In the genomic region with DNA sequence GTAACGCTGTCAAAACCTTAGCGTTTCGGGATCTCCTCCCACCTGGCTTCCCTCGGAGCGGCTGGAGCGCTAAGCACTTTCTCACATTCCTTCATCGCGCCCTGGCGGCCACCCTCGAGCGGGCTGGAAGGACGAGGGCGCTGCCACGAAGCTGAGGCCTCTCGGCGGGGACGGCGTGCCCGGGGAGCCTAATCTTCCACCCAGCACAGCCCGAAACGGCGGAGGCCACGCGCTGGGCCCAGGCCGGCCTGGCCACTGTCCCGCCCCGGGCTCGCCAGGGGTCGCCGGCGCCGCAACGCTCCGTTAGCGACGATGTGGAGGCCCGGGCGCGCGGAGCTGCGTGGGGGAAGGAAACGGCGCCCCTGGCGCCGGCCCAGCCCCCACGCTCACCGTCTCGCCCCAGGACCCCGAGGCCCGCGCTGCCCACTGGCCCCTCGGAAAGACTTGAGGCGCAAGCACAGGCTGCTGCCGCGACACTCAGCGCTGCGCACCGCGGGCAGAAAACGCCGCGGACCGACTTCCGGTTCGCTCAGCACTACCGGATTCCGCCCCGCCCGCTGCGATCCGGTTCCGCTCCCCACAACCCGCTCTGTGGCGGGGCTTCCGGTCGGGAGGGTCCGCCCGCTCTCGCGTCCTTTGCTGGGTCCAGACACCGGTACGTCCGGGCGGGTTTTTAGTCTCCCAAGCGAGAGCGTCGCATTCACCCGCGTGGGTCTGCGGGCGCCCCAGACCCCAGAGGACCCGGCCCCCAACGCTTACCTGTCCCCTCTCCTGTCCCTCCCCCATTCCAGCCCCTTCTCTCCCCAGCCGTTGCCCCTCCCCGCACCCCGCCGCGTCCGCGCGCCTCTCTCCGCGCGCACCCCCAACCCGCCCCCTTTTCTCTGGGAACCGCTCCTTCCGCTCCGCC, we compare ENCODE assay signal across 1 cellular context.
A peak's percentile ranks its signal among the peaks of the same experiment; 100 is the strongest.
TF ChIP-seq lines count a peak whose summit lies in the region.

A gene with protein sequence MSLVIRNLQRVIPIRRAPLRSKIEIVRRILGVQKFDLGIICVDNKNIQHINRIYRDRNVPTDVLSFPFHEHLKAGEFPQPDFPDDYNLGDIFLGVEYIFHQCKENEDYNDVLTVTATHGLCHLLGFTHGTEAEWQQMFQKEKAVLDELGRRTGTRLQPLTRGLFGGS (plus strand): TSS at position 582 of the 907 bp plus-strand sequence. CDS start 572 bp downstream, outside the sequence.

TF ChIP-seq in K562, 482 proteins besides CTCF, POLR2A, EP300 and RAD21 (continued from another document and continues in another):
- TF ChIP-seq, protein P1, sequence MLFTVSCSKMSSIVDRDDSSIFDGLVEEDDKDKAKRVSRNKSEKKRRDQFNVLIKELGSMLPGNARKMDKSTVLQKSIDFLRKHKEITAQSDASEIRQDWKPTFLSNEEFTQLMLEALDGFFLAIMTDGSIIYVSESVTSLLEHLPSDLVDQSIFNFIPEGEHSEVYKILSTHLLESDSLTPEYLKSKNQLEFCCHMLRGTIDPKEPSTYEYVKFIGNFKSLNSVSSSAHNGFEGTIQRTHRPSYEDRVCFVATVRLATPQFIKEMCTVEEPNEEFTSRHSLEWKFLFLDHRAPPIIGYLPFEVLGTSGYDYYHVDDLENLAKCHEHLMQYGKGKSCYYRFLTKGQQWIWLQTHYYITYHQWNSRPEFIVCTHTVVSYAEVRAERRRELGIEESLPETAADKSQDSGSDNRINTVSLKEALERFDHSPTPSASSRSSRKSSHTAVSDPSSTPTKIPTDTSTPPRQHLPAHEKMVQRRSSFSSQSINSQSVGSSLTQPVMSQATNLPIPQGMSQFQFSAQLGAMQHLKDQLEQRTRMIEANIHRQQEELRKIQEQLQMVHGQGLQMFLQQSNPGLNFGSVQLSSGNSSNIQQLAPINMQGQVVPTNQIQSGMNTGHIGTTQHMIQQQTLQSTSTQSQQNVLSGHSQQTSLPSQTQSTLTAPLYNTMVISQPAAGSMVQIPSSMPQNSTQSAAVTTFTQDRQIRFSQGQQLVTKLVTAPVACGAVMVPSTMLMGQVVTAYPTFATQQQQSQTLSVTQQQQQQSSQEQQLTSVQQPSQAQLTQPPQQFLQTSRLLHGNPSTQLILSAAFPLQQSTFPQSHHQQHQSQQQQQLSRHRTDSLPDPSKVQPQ (CRISPR knock-in tag; IDR thresholded peaks at IDR 0.05; ENCODE audit: borderline replicate concordance) = no peak
- TF ChIP-seq MCM2 (IDR thresholded peaks at IDR 0.05; ENCODE audit: low read depth) (no peak), POLR2B (IDR thresholded peaks at IDR 0.05; ENCODE audit: low read depth, partially characterized antibody) (peak; percentile 94), HOXB6 (CRISPR knock-in tag; IDR thresholded peaks at IDR 0.05; ENCODE audit: borderline replicate concordance) (0 out of 2 replicates have a peak, but pooled peaks have one; percentile 6), SP1 (CRISPR knock-in tag; IDR thresholded peaks at IDR 0.05) (peak; percentile 87), DIDO1 (tag; IDR thresholded peaks at IDR 0.05; ENCODE audit: low read depth) (0 out of 2 replicates have a peak, but pooled peaks have one; percentile 60), TAF15 (IDR thresholded peaks at IDR 0.05; ENCODE audit: low read depth, low read length) (no peak), HDAC3 (IDR thresholded peaks at IDR 0.05; ENCODE audit: borderline replicate concordance, partially characterized antibody) (no peak), MEIS2 (IDR thresholded peaks at IDR 0.05; ENCODE audit: partially characterized antibody) (peak; percentile 13), PPARD (CRISPR knock-in tag; IDR thresholded peaks at IDR 0.05) (no peak), RAD51 (IDR thresholded peaks at IDR 0.05; ENCODE audit: borderline replicate concordance, low read depth) (no peak), ZFX (CRISPR knock-in tag; IDR thresholded peaks at IDR 0.05) (peak; percentile 96), JUND (IDR thresholded peaks at IDR 0.05; ENCODE audit: borderline replicate concordance, low read depth, low read length) (peak; percentile 66), JUND (tag; IDR thresholded peaks at IDR 0.05; ENCODE audit: borderline replicate concordance, low read depth, low read length) (no peak; the same call in 2 of the 3 replicates), RUNX1 (IDR thresholded peaks at IDR 0.05; ENCODE audit: low read depth) (peak; percentile 9; the same call in 1 of the 2 replicates), EZH2 (IDR thresholded peaks at IDR 0.05; ENCODE audit: borderline replicate concordance, low read depth, low read length) (no peak), TBP (optimal IDR thresholded peaks at IDR 0.05; ENCODE audit: low read depth, low read length) (peak; percentile 82), MAFK (IDR thresholded peaks at IDR 0.05; ENCODE audit: low read length) (0 out of 2 replicates have a peak, but pooled peaks have one; percentile 15), NELFE (IDR thresholded peaks at IDR 0.05; ENCODE audit: insufficient read depth, insufficient read length) (no peak), SMARCA5 (IDR thresholded peaks at IDR 0.05) (no peak), ZBTB8A (IDR thresholded peaks at IDR 0.05; ENCODE audit: partially characterized antibody) (no peak), SMAD4 (CRISPR knock-in tag; conservative IDR thresholded peaks at IDR 0.05) (peak; percentile 78), EGR1 (conservative IDR thresholded peaks at IDR 0.05) (no peak), SMAD3 (CRISPR knock-in tag; conservative IDR thresholded peaks at IDR 0.05) (0 out of 2 replicates have a peak, but pooled peaks have one; percentile 32), U2AF1 (optimal IDR thresholded peaks at IDR 0.05; ENCODE audit: low read depth, low read length) (peak; percentile 98)
- TF ChIP-seq, protein P2, sequence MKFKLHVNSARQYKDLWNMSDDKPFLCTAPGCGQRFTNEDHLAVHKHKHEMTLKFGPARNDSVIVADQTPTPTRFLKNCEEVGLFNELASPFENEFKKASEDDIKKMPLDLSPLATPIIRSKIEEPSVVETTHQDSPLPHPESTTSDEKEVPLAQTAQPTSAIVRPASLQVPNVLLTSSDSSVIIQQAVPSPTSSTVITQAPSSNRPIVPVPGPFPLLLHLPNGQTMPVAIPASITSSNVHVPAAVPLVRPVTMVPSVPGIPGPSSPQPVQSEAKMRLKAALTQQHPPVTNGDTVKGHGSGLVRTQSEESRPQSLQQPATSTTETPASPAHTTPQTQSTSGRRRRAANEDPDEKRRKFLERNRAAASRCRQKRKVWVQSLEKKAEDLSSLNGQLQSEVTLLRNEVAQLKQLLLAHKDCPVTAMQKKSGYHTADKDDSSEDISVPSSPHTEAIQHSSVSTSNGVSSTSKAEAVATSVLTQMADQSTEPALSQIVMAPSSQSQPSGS (CRISPR knock-in tag; IDR thresholded peaks at IDR 0.05) = no peak
- TF ChIP-seq, protein P3, sequence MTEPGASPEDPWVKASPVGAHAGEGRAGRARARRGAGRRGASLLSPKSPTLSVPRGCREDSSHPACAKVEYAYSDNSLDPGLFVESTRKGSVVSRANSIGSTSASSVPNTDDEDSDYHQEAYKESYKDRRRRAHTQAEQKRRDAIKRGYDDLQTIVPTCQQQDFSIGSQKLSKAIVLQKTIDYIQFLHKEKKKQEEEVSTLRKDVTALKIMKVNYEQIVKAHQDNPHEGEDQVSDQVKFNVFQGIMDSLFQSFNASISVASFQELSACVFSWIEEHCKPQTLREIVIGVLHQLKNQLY (CRISPR knock-in tag; conservative IDR thresholded peaks at IDR 0.05) = no peak
- TF ChIP-seq, protein P4, sequence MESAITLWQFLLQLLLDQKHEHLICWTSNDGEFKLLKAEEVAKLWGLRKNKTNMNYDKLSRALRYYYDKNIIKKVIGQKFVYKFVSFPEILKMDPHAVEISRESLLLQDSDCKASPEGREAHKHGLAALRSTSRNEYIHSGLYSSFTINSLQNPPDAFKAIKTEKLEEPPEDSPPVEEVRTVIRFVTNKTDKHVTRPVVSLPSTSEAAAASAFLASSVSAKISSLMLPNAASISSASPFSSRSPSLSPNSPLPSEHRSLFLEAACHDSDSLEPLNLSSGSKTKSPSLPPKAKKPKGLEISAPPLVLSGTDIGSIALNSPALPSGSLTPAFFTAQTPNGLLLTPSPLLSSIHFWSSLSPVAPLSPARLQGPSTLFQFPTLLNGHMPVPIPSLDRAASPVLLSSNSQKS (CRISPR knock-in tag; IDR thresholded peaks at IDR 0.05) = no peak
- TF ChIP-seq, protein P5, sequence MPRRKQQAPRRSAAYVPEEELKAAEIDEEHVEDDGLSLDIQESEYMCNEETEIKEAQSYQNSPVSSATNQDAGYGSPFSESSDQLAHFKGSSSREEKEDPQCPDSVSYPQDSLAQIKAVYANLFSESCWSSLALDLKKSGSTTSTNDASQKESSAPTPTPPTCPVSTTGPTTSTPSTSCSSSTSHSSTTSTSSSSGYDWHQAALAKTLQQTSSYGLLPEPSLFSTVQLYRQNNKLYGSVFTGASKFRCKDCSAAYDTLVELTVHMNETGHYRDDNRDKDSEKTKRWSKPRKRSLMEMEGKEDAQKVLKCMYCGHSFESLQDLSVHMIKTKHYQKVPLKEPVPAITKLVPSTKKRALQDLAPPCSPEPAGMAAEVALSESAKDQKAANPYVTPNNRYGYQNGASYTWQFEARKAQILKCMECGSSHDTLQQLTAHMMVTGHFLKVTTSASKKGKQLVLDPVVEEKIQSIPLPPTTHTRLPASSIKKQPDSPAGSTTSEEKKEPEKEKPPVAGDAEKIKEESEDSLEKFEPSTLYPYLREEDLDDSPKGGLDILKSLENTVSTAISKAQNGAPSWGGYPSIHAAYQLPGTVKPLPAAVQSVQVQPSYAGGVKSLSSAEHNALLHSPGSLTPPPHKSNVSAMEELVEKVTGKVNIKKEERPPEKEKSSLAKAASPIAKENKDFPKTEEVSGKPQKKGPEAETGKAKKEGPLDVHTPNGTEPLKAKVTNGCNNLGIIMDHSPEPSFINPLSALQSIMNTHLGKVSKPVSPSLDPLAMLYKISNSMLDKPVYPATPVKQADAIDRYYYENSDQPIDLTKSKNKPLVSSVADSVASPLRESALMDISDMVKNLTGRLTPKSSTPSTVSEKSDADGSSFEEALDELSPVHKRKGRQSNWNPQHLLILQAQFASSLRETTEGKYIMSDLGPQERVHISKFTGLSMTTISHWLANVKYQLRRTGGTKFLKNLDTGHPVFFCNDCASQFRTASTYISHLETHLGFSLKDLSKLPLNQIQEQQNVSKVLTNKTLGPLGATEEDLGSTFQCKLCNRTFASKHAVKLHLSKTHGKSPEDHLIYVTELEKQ (CRISPR knock-in tag; IDR thresholded peaks at IDR 0.05) = no peak
- TF ChIP-seq, protein P6, sequence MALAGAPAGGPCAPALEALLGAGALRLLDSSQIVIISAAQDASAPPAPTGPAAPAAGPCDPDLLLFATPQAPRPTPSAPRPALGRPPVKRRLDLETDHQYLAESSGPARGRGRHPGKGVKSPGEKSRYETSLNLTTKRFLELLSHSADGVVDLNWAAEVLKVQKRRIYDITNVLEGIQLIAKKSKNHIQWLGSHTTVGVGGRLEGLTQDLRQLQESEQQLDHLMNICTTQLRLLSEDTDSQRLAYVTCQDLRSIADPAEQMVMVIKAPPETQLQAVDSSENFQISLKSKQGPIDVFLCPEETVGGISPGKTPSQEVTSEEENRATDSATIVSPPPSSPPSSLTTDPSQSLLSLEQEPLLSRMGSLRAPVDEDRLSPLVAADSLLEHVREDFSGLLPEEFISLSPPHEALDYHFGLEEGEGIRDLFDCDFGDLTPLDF (CRISPR knock-in tag; IDR thresholded peaks at IDR 0.05) = peak; percentile 93
- TF ChIP-seq, protein P7, sequence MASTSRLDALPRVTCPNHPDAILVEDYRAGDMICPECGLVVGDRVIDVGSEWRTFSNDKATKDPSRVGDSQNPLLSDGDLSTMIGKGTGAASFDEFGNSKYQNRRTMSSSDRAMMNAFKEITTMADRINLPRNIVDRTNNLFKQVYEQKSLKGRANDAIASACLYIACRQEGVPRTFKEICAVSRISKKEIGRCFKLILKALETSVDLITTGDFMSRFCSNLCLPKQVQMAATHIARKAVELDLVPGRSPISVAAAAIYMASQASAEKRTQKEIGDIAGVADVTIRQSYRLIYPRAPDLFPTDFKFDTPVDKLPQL (IDR thresholded peaks at IDR 0.05; ENCODE audit: extremely low read depth, insufficient read length) = no peak
- TF ChIP-seq, protein P8, sequence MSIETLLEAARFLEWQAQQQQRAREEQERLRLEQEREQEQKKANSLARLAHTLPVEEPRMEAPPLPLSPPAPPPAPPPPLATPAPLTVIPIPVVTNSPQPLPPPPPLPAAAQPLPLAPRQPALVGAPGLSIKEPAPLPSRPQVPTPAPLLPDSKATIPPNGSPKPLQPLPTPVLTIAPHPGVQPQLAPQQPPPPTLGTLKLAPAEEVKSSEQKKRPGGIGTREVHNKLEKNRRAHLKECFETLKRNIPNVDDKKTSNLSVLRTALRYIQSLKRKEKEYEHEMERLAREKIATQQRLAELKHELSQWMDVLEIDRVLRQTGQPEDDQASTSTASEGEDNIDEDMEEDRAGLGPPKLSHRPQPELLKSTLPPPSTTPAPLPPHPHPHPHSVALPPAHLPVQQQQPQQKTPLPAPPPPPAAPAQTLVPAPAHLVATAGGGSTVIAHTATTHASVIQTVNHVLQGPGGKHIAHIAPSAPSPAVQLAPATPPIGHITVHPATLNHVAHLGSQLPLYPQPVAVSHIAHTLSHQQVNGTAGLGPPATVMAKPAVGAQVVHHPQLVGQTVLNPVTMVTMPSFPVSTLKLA (conservative IDR thresholded peaks at IDR 0.05) = peak; percentile 59 to 84
- TF ChIP-seq, protein P9, sequence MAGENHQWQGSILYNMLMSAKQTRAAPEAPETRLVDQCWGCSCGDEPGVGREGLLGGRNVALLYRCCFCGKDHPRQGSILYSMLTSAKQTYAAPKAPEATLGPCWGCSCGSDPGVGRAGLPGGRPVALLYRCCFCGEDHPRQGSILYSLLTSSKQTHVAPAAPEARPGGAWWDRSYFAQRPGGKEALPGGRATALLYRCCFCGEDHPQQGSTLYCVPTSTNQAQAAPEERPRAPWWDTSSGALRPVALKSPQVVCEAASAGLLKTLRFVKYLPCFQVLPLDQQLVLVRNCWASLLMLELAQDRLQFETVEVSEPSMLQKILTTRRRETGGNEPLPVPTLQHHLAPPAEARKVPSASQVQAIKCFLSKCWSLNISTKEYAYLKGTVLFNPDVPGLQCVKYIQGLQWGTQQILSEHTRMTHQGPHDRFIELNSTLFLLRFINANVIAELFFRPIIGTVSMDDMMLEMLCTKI (IDR thresholded peaks at IDR 0.05; ENCODE audit: partially characterized antibody) = no peak
- TF ChIP-seq, protein P10, sequence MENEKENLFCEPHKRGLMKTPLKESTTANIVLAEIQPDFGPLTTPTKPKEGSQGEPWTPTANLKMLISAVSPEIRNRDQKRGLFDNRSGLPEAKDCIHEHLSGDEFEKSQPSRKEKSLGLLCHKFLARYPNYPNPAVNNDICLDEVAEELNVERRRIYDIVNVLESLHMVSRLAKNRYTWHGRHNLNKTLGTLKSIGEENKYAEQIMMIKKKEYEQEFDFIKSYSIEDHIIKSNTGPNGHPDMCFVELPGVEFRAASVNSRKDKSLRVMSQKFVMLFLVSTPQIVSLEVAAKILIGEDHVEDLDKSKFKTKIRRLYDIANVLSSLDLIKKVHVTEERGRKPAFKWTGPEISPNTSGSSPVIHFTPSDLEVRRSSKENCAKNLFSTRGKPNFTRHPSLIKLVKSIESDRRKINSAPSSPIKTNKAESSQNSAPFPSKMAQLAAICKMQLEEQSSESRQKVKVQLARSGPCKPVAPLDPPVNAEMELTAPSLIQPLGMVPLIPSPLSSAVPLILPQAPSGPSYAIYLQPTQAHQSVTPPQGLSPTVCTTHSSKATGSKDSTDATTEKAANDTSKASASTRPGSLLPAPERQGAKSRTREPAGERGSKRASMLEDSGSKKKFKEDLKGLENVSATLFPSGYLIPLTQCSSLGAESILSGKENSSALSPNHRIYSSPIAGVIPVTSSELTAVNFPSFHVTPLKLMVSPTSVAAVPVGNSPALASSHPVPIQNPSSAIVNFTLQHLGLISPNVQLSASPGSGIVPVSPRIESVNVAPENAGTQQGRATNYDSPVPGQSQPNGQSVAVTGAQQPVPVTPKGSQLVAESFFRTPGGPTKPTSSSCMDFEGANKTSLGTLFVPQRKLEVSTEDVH (IDR thresholded peaks at IDR 0.05; ENCODE audit: low read depth, partially characterized antibody) = peak; percentile 92
